16 cellular contexts compared by ENCODE assay signal in genomic region chr2:9232886-9233285, GRCh38. TPM values are rescaled to one million over a fixed set of nuclear protein-coding genes. Genes with fewer than 3 reads are reported as not detected.
DNase-seq lines count a peak whose midpoint lies in the region; ATAC-seq, FAIRE-seq and TF ChIP-seq lines count a peak whose summit lies in the region.
"Had no signal": no experiment of that assay in that cellular context is flagged by ENCODE, and none has a peak within 500 bp of the region (broad histone marks: within the 10 kb centered on the region; RNA-seq: fewer than 3 reads in every experiment).

No MANE protein-coding gene starts in this region.

- H3K4me2 ChIP-seq in K562 (ENCODE audit: insufficient read depth, low read length) (no peak overlapping the region), neural progenitor cell (no peak overlapping the region), H9 (ENCODE audit: insufficient read depth, insufficient read length, low read length) (no peak overlapping the region)

- DNase-seq in Caco-2 (no peak), NCI-H146 treated with DMSO at 0.1 percent for 48 hours (lab: John Stamatoyannopoulos, UW; ENCODE audit: unreplicated experiment) (peak; percentile 24), K562 (ENCODE audit: extremely low read depth in 1 of 4, low spot score in 3 of 4) (peak in 2 of 4 experiments; percentile 47 to 48), neural progenitor cell (ENCODE audit: low spot score) (no peak), RPMI8226 (no peak), H9 (no peak), NCI-H187 (lab: John Stamatoyannopoulos, UW) (no peak)
- DNase-seq: NCI-H1105; stimulated activated CD4-positive, alpha-beta T cell treated with anti-CD3 and anti-CD28 coated beads, Interleukin-4, amount 100 ng/mL, for 4 hours; stimulated activated naive CD4-positive, alpha-beta T cell treated with Interleukin-2 at 50 U/mL for 16 hours had no signal

- H4K5ac ChIP-seq in H9 (ENCODE audit: insufficient read length, low read depth, low read length): no peak overlapping the region

- in situ Hi-C loops in K562 (cut with MboI): no loop called here

- H3K4me3 ChIP-seq in Caco-2 (ENCODE audit: low read depth, low read length) (no peak overlapping the region), K562 (no peak overlapping the region), neural progenitor cell (no peak overlapping the region)

- POLR2A ChIA-PET in Caco-2 (lab: Charles Lee) (no interaction called here), K562 (lab: Yijun Ruan, JAX) (interaction anchor here (0.9 to 2.8 kb wide), 2 partner anchors 8 to 35 kb away, joined by 5 to 9 read pairs; no protein-coding TSS in a partner anchor)

- H3K36me3 ChIP-seq in Caco-2 (ENCODE audit: control insufficient read depth, insufficient read depth, low read length) (no peaks in the 10 kb centered on the region), K562 (ENCODE audit: control insufficient read depth, insufficient read depth, low read length) (no peaks in the 10 kb centered on the region), neural progenitor cell (no peaks in the 10 kb centered on the region)

- no peaks in the 10 kb centered on the region for H3K23me2 ChIP-seq in H9 (ENCODE audit: insufficient read length, low read depth, low read length, poor library complexity, severe bottlenecking)

- H3K56ac ChIP-seq in H9 (ENCODE audit: insufficient read length, low read depth, low read length): no peak overlapping the region

- 19% methylated on average over 7 of the region's 7 CpGs for WGBS in K562 (ENCODE audit: insufficient coverage, low coverage, missing lambda C conversion rate)
- no CpG with 5 or more reads among the region's 7 CpGs for WGBS in H9 (ENCODE audit: extremely low coverage, insufficient read length, low lambda C conversion rate)

- BruUV-seq in Caco-2 (replicated peaks; lab: Mats Ljungman, UMichigan) (no TSS peak), K562 (replicated peaks; lab: Mats Ljungman, UMichigan) (no TSS peak)

- ATAC-seq in K562: no peak
- no peak for ATAC-seq in HG02885 (IDR thresholded peaks at IDR 0.05; ENCODE audit: poor library complexity, unreplicated experiment)

- H2BK12ac ChIP-seq in H9 (ENCODE audit: insufficient read length, low read depth, low read length): no peak overlapping the region

- H3K27me3 ChIP-seq in Caco-2 (replicated peaks; ENCODE audit: control insufficient read depth, insufficient read depth, low read length) (no peaks in the 10 kb centered on the region), K562 (ENCODE audit: control insufficient read depth in 2 of 2, insufficient read depth in 2 of 2, low read length in 2 of 2) (peaks cover 6 to 40% of the 10 kb centered on the region in 2 experiments), neural progenitor cell (no peaks in the 10 kb centered on the region), H9 (ENCODE audit: insufficient read depth, low read length) (no peaks in the 10 kb centered on the region)

- intact Hi-C loops in Caco-2 (cut with micrococcal nuclease; ENCODE audit: unreplicated experiment): loop anchor here (2.0 kb wide), 1 partner anchor 26 kb away; the partner anchor contains the start of gene ASAP2
- intact Hi-C loops in K562 (cut with micrococcal nuclease): no loop called here

- H4K20me1 ChIP-seq in K562 (replicated peaks; ENCODE audit: control insufficient read depth, insufficient read depth, low read length) (peaks cover 17% of the 10 kb centered on the region), neural progenitor cell (ENCODE audit: low read depth) (peaks cover 99% of the 10 kb centered on the region), H9 (ENCODE audit: control insufficient read depth, insufficient read depth, insufficient read length) (no peaks in the 10 kb centered on the region)

- H3K79me1 ChIP-seq in H9 (ENCODE audit: insufficient read depth, low read depth, low read length, poor library complexity, severe bottlenecking): no peaks in the 10 kb centered on the region

- CTCF ChIA-PET in Caco-2 (lab: Charles Lee): no interaction called here
- CTCF ChIA-PET in K562 (lab: Yijun Ruan, JAX; ENCODE audit: low intra/inter-chr PET ratio): no interaction called here

- H3K36me3 Mint-ChIP-seq in Caco-2 (ENCODE audit: insufficient read depth, unreplicated experiment) (peaks cover 12% of the 10 kb centered on the region), neural progenitor cell (no peaks in the 10 kb centered on the region), H9 (ENCODE audit: insufficient read depth in 1 of 3, low read depth in 3 of 3) (no peaks in the 10 kb centered on the region)
- H3K36me3 Mint-ChIP-seq: activated naive CD8-positive, alpha-beta T cell had no signal

- no peak overlapping the region for H2BK120ac ChIP-seq in H9 (ENCODE audit: low read depth, low read length, poor library complexity, severe bottlenecking)

- H3K9me3 ChIP-seq in Caco-2 (no peaks in the 10 kb centered on the region), K562 (replicated peaks; ENCODE audit: control insufficient read depth, insufficient read depth, low read depth, low read length) (no peaks in the 10 kb centered on the region), neural progenitor cell (ENCODE audit: low read depth) (no peaks in the 10 kb centered on the region), H9 (ENCODE audit: control insufficient read depth, low read depth, low read length) (no peaks in the 10 kb centered on the region)

- H3K9me1 ChIP-seq in K562 (ENCODE audit: control insufficient read depth, insufficient read depth, low read length): no peaks in the 10 kb centered on the region

- no peaks in the 10 kb centered on the region for H3K9me3 Mint-ChIP-seq in Caco-2 (ENCODE audit: unreplicated experiment)
- H3K9me3 Mint-ChIP-seq in neural progenitor cell: no peaks in the 10 kb centered on the region
- H3K9me3 Mint-ChIP-seq in H9: no peaks in the 10 kb centered on the region
- H3K9me3 Mint-ChIP-seq: dendritic cell treated with granulocyte-macrophage colony-stimulating factor and Interleukin-4, amounts not matched to agents 40 ng/mL and 50 ng/mL, for 4 days had no signal

- H3K4me3 Mint-ChIP-seq in Caco-2 (ENCODE audit: unreplicated experiment) (no peak overlapping the region), neural progenitor cell (no peak overlapping the region), H9 (no peak overlapping the region)
- H3K4me3 Mint-ChIP-seq: activated naive CD8-positive, alpha-beta T cell had no signal

- H2AK5ac ChIP-seq in H9 (ENCODE audit: insufficient read length, low read length): no peak overlapping the region

- peaks cover 49% of the 10 kb centered on the region for H3K4me1 Mint-ChIP-seq in Caco-2 (ENCODE audit: low read depth, unreplicated experiment)
- H3K4me1 Mint-ChIP-seq in neural progenitor cell: peaks cover 86% of the 10 kb centered on the region
- H3K4me1 Mint-ChIP-seq in H9: peaks cover 40 to 44% of the 10 kb centered on the region in 2 experiments

- H3F3A ChIP-seq in neural progenitor cell (ENCODE audit: low read depth): no peaks in the 10 kb centered on the region

- H4K91ac ChIP-seq in H9 (ENCODE audit: insufficient read length, low read depth, low read length): no peak overlapping the region

- TF ChIP-seq EP300 in K562 (IDR thresholded peaks at IDR 0.05; ENCODE audit: low read length): no peak

- no peak overlapping the region for H2BK15ac ChIP-seq in H9 (ENCODE audit: low read depth, low read length)

- H3K27ac Mint-ChIP-seq in Caco-2 (ENCODE audit: unreplicated experiment) (peak overlapping the region; percentile 27), neural progenitor cell (peak overlapping the region; percentile 19), H9 (no peak overlapping the region)
- H3K27ac Mint-ChIP-seq: activated naive CD8-positive, alpha-beta T cell; CD14-positive monocyte had no signal

- H3K4ac ChIP-seq in H9 (ENCODE audit: low read depth, low read length): no peak overlapping the region

- H2BK5ac ChIP-seq in H9 (ENCODE audit: insufficient read length, low read length): no peak overlapping the region

- H3K9ac ChIP-seq in K562 (ENCODE audit: insufficient read depth in 1 of 2, low read depth in 2 of 2, low read length in 2 of 2): no peak overlapping the region
- H3K9ac ChIP-seq in neural progenitor cell: no peak overlapping the region
- no peak overlapping the region for H3K9ac ChIP-seq in H9 (ENCODE audit: extremely low read depth, insufficient read length, low read length)

- no peak overlapping the region for H3K14ac ChIP-seq in H9 (ENCODE audit: insufficient read depth, low read length)

- no peak overlapping the region for H3T11ph ChIP-seq in H9 (ENCODE audit: low read length)

- no peak overlapping the region for H3K18ac ChIP-seq in H9 (ENCODE audit: insufficient read length, low read depth, low read length)

- H2BK20ac ChIP-seq in H9 (ENCODE audit: low read depth, low read length, poor library complexity, severe bottlenecking): no peak overlapping the region

- H3K27ac ChIP-seq in K562 (ENCODE audit: extremely low read depth, low read depth, low read length) (no peak overlapping the region), neural progenitor cell (no peak overlapping the region), H9 (ENCODE audit: insufficient read length, low read depth, low read length) (no peak overlapping the region)

- TF ChIP-seq CTCF in Caco-2 (IDR thresholded peaks at IDR 0.05; ENCODE audit: insufficient read depth in 1 of 2, low read depth in 1 of 2, low read length in 1 of 2, severe bottlenecking in 1 of 2, unreplicated experiment in 1 of 2) (no peak), K562 (IDR thresholded peaks at IDR 0.05 in 2 of 3, conservative IDR thresholded peaks at IDR 0.05 in 1 of 3; ENCODE audit: insufficient read depth in 2 of 3, low read depth in 1 of 3, low read length in 3 of 3) (no peak), neural progenitor cell (IDR thresholded peaks at IDR 0.05) (no peak), H9 (conservative IDR thresholded peaks at IDR 0.05) (no peak)

- H3K79me2 ChIP-seq in K562 (ENCODE audit: control insufficient read depth, insufficient read depth, low read length) (no peaks in the 10 kb centered on the region; the same call in 2 of the 3 replicates), neural progenitor cell (ENCODE audit: low read depth) (peaks cover 98% of the 10 kb centered on the region), H9 (ENCODE audit: insufficient read depth, low read length) (0 out of 2 replicates have a peak, but pooled peaks cover 2% of the 10 kb centered on the region)

- H3K27me3 Mint-ChIP-seq in Caco-2 (ENCODE audit: insufficient read depth, unreplicated experiment): no peaks in the 10 kb centered on the region
- no peaks in the 10 kb centered on the region for H3K27me3 Mint-ChIP-seq in neural progenitor cell (ENCODE audit: insufficient read depth, low read depth)
- H3K27me3 Mint-ChIP-seq in H9 (ENCODE audit: low read depth): no peaks in the 10 kb centered on the region

- no peak overlapping the region for H2AFZ ChIP-seq in K562 (ENCODE audit: low read depth, low read length)
- H2AFZ ChIP-seq in neural progenitor cell (replicated peaks): no peak overlapping the region
- no peak overlapping the region for H2AFZ ChIP-seq in H9 (ENCODE audit: low read length)

- H3K4me1 ChIP-seq in Caco-2 (peaks cover 38% of the 10 kb centered on the region), K562 (replicated peaks in 1 of 2; ENCODE audit: control insufficient read depth in 2 of 2, insufficient read depth in 2 of 2, low read length in 2 of 2) (peaks cover 8 to 23% of the 10 kb centered on the region in 2 experiments), neural progenitor cell (peaks cover 14% of the 10 kb centered on the region), H9 (ENCODE audit: insufficient read depth, low read length) (no peaks in the 10 kb centered on the region)

- TF ChIP-seq POLR2A in K562 (conservative IDR thresholded peaks at IDR 0.05): no peak

- no peak for TF ChIP-seq RAD21 in K562 (CRISPR knock-in tag; conservative IDR thresholded peaks at IDR 0.05 in 1 of 2, IDR thresholded peaks at IDR 0.05 in 1 of 2)

- H4K8ac ChIP-seq in H9 (replicated peaks; ENCODE audit: insufficient read length, low read depth, low read length): no peak overlapping the region

- H3K23ac ChIP-seq in H9 (ENCODE audit: insufficient read length, low read depth, low read length): no peak overlapping the region

- FAIRE-seq in K562 (lab: Jason Lieb, UNC): peak; percentile 78
- FAIRE-seq: G401.6, H54 had no signal

RNA-seq across cellular contexts. Expression of gene ASAP2, which starts 26.3 kb away (rescaled TPM):
- total RNA-seq in Caco-2 (2022): 25.6 and 27.8 TPM in 2 replicates
- total RNA-seq in K562 (2011; cell fraction: chromatin; rRNA removed; ENCODE audit: low replicate concordance): 10.7 and 26.2 TPM in 2 replicates
- 4.8 and 8.2 TPM in 2 replicates for total RNA-seq in K562 (2011; cell fraction: nucleolus; rRNA removed)
- 11.8 and 12.5 TPM in 2 replicates for total RNA-seq in K562 (2011; cell fraction: nucleoplasm; rRNA removed)
- 2.1 and 2.3 TPM in 2 replicates for total RNA-seq in K562 (2014; rRNA removed)
- 3.0 and 3.1 TPM in 2 replicates for total RNA-seq in K562 (2014; rRNA removed; fragmentation: Illumina TruSeq; extraction: Trizol)
- 2.3 and 3.2 TPM in 2 replicates for total RNA-seq in K562 (2015; rRNA removed; fragmentation: Illumina TruSeq; extraction: Trizol)
- total RNA-seq in K562 (2021): 4.3 and 5.5 TPM in 2 replicates
- 3.1 and 8.7 TPM in 2 replicates for polyA plus RNA-seq in K562 (2011; rRNA removed)
- 1.3 and 5.1 TPM in 2 replicates for polyA plus RNA-seq in K562 (2011; cell fraction: cytosol; rRNA removed)
- 5.7 and 20.6 TPM in 2 replicates for polyA plus RNA-seq in K562 (2011; cell fraction: nucleus; rRNA removed)
- polyA plus RNA-seq in K562 (2012): 2.3 and 2.7 TPM in 2 replicates
- 2.4 and 3.2 TPM in 2 replicates for polyA plus RNA-seq in K562 (2014; fragmentation: Illumina TruSeq; extraction: Trizol)
- under 1 TPM; 0.06 to 0.07 TPM for polyA plus RNA-seq in K562 (2014; fragmentation: Nextera tagmentation; extraction: Ambion mirVana)
- 2.2 and 3.3 TPM in 2 replicates for polyA plus RNA-seq in K562 (2014; rRNA removed)
- polyA minus RNA-seq in K562 (2011; rRNA and poly(A)+ RNA removed): 7.4 and 13.7 TPM in 2 replicates
- 2.7 and 4.9 TPM in 2 replicates for polyA minus RNA-seq in K562 (2011; cell fraction: cytosol; rRNA and poly(A)+ RNA removed)
- 3.9 and 19.9 TPM in 2 replicates for polyA minus RNA-seq in K562 (2011; cell fraction: nucleus; rRNA and poly(A)+ RNA removed)
- 26.1 and 31.7 TPM in 2 replicates for total RNA-seq in neural progenitor cell (ENCODE audit: low replicate concordance)
- total RNA-seq in H9 (2021): 11.0 and 12.6 TPM in 2 replicates

Comparison
In these comparisons a context has a peak if more than half of its experiments do, and no peak if none do; other contexts are left out.
1. H3K27ac Mint-ChIP-seq: peak in Caco-2 (single experiment) and neural progenitor cell (single experiment); none in H9 (0 of 3).